In the genomic region with DNA sequence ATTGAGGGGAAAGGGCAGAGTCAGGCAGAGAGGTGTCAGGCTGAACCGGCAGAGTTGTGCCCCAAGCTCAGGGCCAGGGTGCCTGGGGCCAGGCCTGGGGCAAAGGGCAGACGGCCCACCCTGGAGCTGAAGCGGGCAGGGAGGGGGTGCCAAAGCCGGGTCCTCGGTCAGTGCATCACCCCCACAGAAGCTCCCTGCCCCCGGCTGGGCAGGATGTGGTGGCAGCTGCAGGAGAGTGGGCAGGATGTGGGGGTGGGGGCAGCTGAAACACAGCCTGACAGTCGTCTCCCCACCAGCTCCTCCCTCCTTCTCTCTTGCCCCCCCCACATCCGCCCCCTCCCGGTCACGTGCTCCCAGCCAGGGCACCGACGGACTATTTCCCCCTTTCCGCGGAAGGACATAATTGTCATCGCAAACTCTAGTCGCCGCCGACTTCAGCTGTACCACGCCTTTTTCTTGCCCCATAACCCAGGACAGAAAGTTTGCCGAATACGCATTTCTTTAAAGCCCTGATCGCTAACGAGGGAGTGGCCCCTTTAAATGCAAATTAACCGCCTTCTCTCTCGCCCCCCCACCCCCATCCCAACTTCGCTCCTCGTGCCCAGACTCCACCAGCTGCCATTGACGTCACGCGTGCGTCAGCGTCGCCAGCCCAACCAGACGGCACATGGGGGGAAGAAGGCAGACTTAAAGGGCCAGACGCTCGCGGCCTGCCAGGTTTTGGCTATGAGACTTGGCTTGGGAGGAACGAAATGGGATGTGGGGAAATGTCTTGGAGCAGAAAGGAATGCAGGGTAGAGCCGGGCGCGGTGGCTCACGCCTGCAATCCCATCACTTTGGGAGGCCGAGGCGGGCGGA, we compare ENCODE assay signal across 1 cellular context.
A peak's percentile ranks its signal among the peaks of the same experiment; 100 is the strongest.
TF ChIP-seq lines count a peak whose summit lies in the region.

No MANE protein-coding gene starts in this region.

TF ChIP-seq in GM12878, 131 proteins besides CTCF, POLR2A, EP300 and RAD21 (continued from another document and continues in another):
- no peak for TF ChIP-seq PRDM15 (CRISPR knock-in tag; IDR thresholded peaks at IDR 0.05)
- no peak for TF ChIP-seq ZNF622 (IDR thresholded peaks at IDR 0.05)
- TF ChIP-seq HDAC6 (IDR thresholded peaks at IDR 0.05; ENCODE audit: unreplicated experiment): no peak
- TF ChIP-seq, protein P1, sequence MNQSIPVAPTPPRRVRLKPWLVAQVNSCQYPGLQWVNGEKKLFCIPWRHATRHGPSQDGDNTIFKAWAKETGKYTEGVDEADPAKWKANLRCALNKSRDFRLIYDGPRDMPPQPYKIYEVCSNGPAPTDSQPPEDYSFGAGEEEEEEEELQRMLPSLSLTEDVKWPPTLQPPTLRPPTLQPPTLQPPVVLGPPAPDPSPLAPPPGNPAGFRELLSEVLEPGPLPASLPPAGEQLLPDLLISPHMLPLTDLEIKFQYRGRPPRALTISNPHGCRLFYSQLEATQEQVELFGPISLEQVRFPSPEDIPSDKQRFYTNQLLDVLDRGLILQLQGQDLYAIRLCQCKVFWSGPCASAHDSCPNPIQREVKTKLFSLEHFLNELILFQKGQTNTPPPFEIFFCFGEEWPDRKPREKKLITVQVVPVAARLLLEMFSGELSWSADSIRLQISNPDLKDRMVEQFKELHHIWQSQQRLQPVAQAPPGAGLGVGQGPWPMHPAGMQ (IDR thresholded peaks at IDR 0.05; ENCODE audit: borderline replicate concordance): no peak
- no peak for TF ChIP-seq YBX1 (IDR thresholded peaks at IDR 0.05)
- TF ChIP-seq, protein P2, sequence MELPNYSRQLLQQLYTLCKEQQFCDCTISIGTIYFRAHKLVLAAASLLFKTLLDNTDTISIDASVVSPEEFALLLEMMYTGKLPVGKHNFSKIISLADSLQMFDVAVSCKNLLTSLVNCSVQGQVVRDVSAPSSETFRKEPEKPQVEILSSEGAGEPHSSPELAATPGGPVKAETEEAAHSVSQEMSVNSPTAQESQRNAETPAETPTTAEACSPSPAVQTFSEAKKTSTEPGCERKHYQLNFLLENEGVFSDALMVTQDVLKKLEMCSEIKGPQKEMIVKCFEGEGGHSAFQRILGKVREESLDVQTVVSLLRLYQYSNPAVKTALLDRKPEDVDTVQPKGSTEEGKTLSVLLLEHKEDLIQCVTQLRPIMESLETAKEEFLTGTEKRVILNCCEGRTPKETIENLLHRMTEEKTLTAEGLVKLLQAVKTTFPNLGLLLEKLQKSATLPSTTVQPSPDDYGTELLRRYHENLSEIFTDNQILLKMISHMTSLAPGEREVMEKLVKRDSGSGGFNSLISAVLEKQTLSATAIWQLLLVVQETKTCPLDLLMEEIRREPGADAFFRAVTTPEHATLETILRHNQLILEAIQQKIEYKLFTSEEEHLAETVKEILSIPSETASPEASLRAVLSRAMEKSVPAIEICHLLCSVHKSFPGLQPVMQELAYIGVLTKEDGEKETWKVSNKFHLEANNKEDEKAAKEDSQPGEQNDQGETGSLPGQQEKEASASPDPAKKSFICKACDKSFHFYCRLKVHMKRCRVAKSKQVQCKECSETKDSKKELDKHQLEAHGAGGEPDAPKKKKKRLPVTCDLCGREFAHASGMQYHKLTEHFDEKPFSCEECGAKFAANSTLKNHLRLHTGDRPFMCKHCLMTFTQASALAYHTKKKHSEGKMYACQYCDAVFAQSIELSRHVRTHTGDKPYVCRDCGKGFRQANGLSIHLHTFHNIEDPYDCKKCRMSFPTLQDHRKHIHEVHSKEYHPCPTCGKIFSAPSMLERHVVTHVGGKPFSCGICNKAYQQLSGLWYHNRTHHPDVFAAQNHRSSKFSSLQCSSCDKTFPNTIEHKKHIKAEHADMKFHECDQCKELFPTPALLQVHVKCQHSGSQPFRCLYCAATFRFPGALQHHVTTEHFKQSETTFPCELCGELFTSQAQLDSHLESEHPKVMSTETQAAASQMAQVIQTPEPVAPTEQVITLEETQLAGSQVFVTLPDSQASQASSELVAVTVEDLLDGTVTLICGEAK (IDR thresholded peaks at IDR 0.05; ENCODE audit: borderline replicate concordance): peak; percentile 21; the same call in 1 of the 2 replicates
- no peak; the same call in 1 of the 2 replicates for TF ChIP-seq CHD1 (IDR thresholded peaks at IDR 0.05; ENCODE audit: low read depth, low read length)
- no peak for TF ChIP-seq RBBP5 (conservative IDR thresholded peaks at IDR 0.05)
- TF ChIP-seq NRF1 (conservative IDR thresholded peaks at IDR 0.05; ENCODE audit: low read depth, low read length): no peak
- TF ChIP-seq IRF4 (IDR thresholded peaks at IDR 0.05; ENCODE audit: low read depth, low read length): no peak
- TF ChIP-seq HCFC1 (IDR thresholded peaks at IDR 0.05; ENCODE audit: low read length): peak; percentile 37
- no peak for TF ChIP-seq SUZ12 (IDR thresholded peaks at IDR 0.05; ENCODE audit: unreplicated experiment)
- peak; percentile 99 for TF ChIP-seq NBN (IDR thresholded peaks at IDR 0.05)
- no peak for TF ChIP-seq ZZZ3 (IDR thresholded peaks at IDR 0.05; ENCODE audit: control insufficient read depth, insufficient read length, low read depth)
- peak; percentile 35; the same call in 1 of the 2 replicates for TF ChIP-seq MEF2A (IDR thresholded peaks at IDR 0.05; ENCODE audit: insufficient read depth, low read depth, low read length)
- TF ChIP-seq CBX5 (IDR thresholded peaks at IDR 0.05; ENCODE audit: low read depth): no peak
- no peak for TF ChIP-seq ZNF384 (IDR thresholded peaks at IDR 0.05; ENCODE audit: borderline replicate concordance, low read depth, low read length)
- TF ChIP-seq, protein P3, sequence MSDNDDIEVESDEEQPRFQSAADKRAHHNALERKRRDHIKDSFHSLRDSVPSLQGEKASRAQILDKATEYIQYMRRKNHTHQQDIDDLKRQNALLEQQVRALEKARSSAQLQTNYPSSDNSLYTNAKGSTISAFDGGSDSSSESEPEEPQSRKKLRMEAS (IDR thresholded peaks at IDR 0.05; ENCODE audit: low read depth, low read length): peak; percentile 94; the same call in 1 of the 2 replicates
- TF ChIP-seq RELA (IDR thresholded peaks at IDR 0.05; ENCODE audit: borderline replicate concordance, partially characterized antibody): peak; percentile 77
- TF ChIP-seq ASH2L (IDR thresholded peaks at IDR 0.05; ENCODE audit: borderline replicate concordance, low read depth): no peak
- no peak for TF ChIP-seq NR2C2 (IDR thresholded peaks at IDR 0.05; ENCODE audit: borderline replicate concordance, control insufficient read depth, insufficient read length, low read depth)
- TF ChIP-seq, protein P4, sequence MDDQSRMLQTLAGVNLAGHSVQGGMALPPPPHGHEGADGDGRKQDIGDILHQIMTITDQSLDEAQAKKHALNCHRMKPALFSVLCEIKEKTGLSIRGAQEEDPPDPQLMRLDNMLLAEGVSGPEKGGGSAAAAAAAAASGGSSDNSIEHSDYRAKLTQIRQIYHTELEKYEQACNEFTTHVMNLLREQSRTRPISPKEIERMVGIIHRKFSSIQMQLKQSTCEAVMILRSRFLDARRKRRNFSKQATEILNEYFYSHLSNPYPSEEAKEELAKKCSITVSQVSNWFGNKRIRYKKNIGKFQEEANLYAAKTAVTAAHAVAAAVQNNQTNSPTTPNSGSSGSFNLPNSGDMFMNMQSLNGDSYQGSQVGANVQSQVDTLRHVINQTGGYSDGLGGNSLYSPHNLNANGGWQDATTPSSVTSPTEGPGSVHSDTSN (IDR thresholded peaks at IDR 0.05; ENCODE audit: insufficient replicate concordance, low read depth, low read length): peak; percentile 50
- peak; percentile 82 for TF ChIP-seq PAX5 (IDR thresholded peaks at IDR 0.05; ENCODE audit: borderline replicate concordance, low read depth, low read length)
- TF ChIP-seq POLR2AphosphoS5 (IDR thresholded peaks at IDR 0.05; ENCODE audit: low read length): peak; percentile 39; the same call in 1 of the 2 replicates
- TF ChIP-seq ATF3 (IDR thresholded peaks at IDR 0.05; ENCODE audit: borderline replicate concordance, extremely low read depth, low read depth, low read length): peak; percentile 21; the same call in 1 of the 2 replicates
- TF ChIP-seq KAT2A (conservative IDR thresholded peaks at IDR 0.05; ENCODE audit: control insufficient read depth, low read depth, low read length): no peak
- TF ChIP-seq CHD2 (IDR thresholded peaks at IDR 0.05; ENCODE audit: borderline replicate concordance, low read depth, low read length): peak; percentile 94
- TF ChIP-seq NR2C1 (IDR thresholded peaks at IDR 0.05): peak; percentile 26; the same call in 1 of the 2 replicates
- TF ChIP-seq ZNF217 (IDR thresholded peaks at IDR 0.05): no peak
- TF ChIP-seq FOXK2 (IDR thresholded peaks at IDR 0.05): no peak
- no peak for TF ChIP-seq E2F4 (IDR thresholded peaks at IDR 0.05; ENCODE audit: low read depth, low read length)
- TF ChIP-seq NFXL1 (IDR thresholded peaks at IDR 0.05; ENCODE audit: borderline replicate concordance): no peak
- TF ChIP-seq CBX3 (IDR thresholded peaks at IDR 0.05; ENCODE audit: borderline replicate concordance, low read depth): no peak
- TF ChIP-seq TCF7 (IDR thresholded peaks at IDR 0.05; ENCODE audit: borderline replicate concordance): no peak
- no peak for TF ChIP-seq SPI1 (IDR thresholded peaks at IDR 0.05; ENCODE audit: borderline replicate concordance, insufficient read depth, low read depth, low read length)
- TF ChIP-seq GABPA (IDR thresholded peaks at IDR 0.05; ENCODE audit: low read depth): no peak
- TF ChIP-seq MTA2 (IDR thresholded peaks at IDR 0.05; ENCODE audit: low read depth): peak; percentile 84
- TF ChIP-seq JUND (IDR thresholded peaks at IDR 0.05; ENCODE audit: low read depth, low read length): no peak
- TF ChIP-seq, protein P5, sequence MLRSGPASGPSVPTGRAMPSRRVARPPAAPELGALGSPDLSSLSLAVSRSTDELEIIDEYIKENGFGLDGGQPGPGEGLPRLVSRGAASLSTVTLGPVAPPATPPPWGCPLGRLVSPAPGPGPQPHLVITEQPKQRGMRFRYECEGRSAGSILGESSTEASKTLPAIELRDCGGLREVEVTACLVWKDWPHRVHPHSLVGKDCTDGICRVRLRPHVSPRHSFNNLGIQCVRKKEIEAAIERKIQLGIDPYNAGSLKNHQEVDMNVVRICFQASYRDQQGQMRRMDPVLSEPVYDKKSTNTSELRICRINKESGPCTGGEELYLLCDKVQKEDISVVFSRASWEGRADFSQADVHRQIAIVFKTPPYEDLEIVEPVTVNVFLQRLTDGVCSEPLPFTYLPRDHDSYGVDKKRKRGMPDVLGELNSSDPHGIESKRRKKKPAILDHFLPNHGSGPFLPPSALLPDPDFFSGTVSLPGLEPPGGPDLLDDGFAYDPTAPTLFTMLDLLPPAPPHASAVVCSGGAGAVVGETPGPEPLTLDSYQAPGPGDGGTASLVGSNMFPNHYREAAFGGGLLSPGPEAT (IDR thresholded peaks at IDR 0.05; ENCODE audit: low read depth): peak; percentile 99
- TF ChIP-seq YY1 (IDR thresholded peaks at IDR 0.05; ENCODE audit: low read depth, low read length): peak; percentile 57; the same call in 1 of the 2 replicates
- peak; percentile 83; the same call in 1 of the 2 replicates for TF ChIP-seq TARDBP (IDR thresholded peaks at IDR 0.05; ENCODE audit: borderline replicate concordance)
- TF ChIP-seq JUNB (IDR thresholded peaks at IDR 0.05): 0 out of 2 replicates have a peak, but pooled peaks have one; percentile 23
- peak; percentile 80 for TF ChIP-seq MXI1 (IDR thresholded peaks at IDR 0.05; ENCODE audit: low read depth, low read length)
- TF ChIP-seq SREBF2 (IDR thresholded peaks at IDR 0.05; ENCODE audit: low read length): no peak
- TF ChIP-seq RFX5 (IDR thresholded peaks at IDR 0.05; ENCODE audit: low read depth, low read length): peak; percentile 57; the same call in 1 of the 2 replicates
- no peak for TF ChIP-seq SUPT20H (IDR thresholded peaks at IDR 0.05; ENCODE audit: borderline replicate concordance, control insufficient read depth, low read depth, low read length)
- peak; percentile 88; the same call in 1 of the 2 replicates for TF ChIP-seq SIN3A (IDR thresholded peaks at IDR 0.05; ENCODE audit: low read depth, low read length)
- TF ChIP-seq SRF (IDR thresholded peaks at IDR 0.05; ENCODE audit: low read depth in 2 of 2, low read length in 2 of 2): no peak
- TF ChIP-seq ZNF207 (IDR thresholded peaks at IDR 0.05; ENCODE audit: borderline replicate concordance): no peak
- peak; percentile 97 to 98 for TF ChIP-seq BHLHE40 (IDR thresholded peaks at IDR 0.05; ENCODE audit: borderline replicate concordance in 1 of 2, low read depth in 2 of 2, low read length in 1 of 2)
- peak; percentile 58; the same call in 1 of the 2 replicates for TF ChIP-seq WRNIP1 (IDR thresholded peaks at IDR 0.05; ENCODE audit: borderline replicate concordance, low read depth, low read length)
- peak; percentile 75; the same call in 1 of the 2 replicates for TF ChIP-seq ZBED1 (IDR thresholded peaks at IDR 0.05; ENCODE audit: borderline replicate concordance)
- TF ChIP-seq RCOR1 (conservative IDR thresholded peaks at IDR 0.05; ENCODE audit: low read depth, low read length): no peak
